Comparison of ENCODE assay signal across 16 cellular contexts in genomic region chr17:35977509-35977908, GRCh38. TPM values are rescaled to one million over a fixed set of nuclear protein-coding genes. Genes with fewer than 3 reads are reported as not detected.
DNase-seq lines count a peak whose midpoint lies in the region; ATAC-seq and TF ChIP-seq lines count a peak whose summit lies in the region.
"Had no signal": no experiment of that assay in that cellular context is flagged by ENCODE, and none has a peak within 500 bp of the region (broad histone marks: within the 10 kb centered on the region; RNA-seq: fewer than 3 reads in every experiment).

No MANE protein-coding gene starts in this region.

- CTCF ChIA-PET in GM10248 (lab: Yijun Ruan, JAX): interaction anchor here (1.2 to 19.4 kb wide), 9 partner anchors 8 to 171 kb away, joined by 3 to 420 read pairs (median 5); partner anchors contain the start of genes CCL14 and CCL15
- CTCF ChIA-PET in PC-9 (lab: Charles Lee): no interaction called here

- peak overlapping the region in 1 of 5 donors; percentile 21 for H3K4me3 Mint-ChIP-seq in immature natural killer cell
- no peak overlapping the region for H3K4me3 Mint-ChIP-seq in stimulated activated memory B cell treated with anti-CD40 and anti-IgM and Interleukin-4, amounts not matched to agents 10 μg/mL and 1 μg/mL and 100 μg/mL, for 72 hours
- H3K4me3 Mint-ChIP-seq: CD4-positive, alpha-beta T cell had no signal

- TF ChIP-seq CTCF in GM10248 (IDR thresholded peaks at IDR 0.05; ENCODE audit: control extremely low read depth, extremely low read depth, low read depth, missing control alignments): no peak
- no peak for TF ChIP-seq CTCF in OCI-LY3 (IDR thresholded peaks at IDR 0.05; ENCODE audit: low read depth, low read length)
- no peak for TF ChIP-seq CTCF in GM13977 (IDR thresholded peaks at IDR 0.05; ENCODE audit: extremely low read depth, insufficient read depth, missing control alignments)
- no peak for TF ChIP-seq CTCF in PC-9 (conservative IDR thresholded peaks at IDR 0.05)

- intact Hi-C loops in PC-9 (cut with micrococcal nuclease; ENCODE audit: unreplicated experiment): no loop called here

- peak; percentile 83 for ATAC-seq in stimulated activated memory B cell treated with anti-CD40 and anti-IgM and Interleukin-4, amounts not matched to agents 10 μg/mL and 1 μg/mL and 100 μg/mL, for 72 hours
- no peak for ATAC-seq in HG03565 (IDR thresholded peaks at IDR 0.05; ENCODE audit: unreplicated experiment)

- H3K4me2 ChIP-seq in OCI-LY3 (ENCODE audit: low read length) (peak overlapping the region; percentile 73), PC-9 (no peak overlapping the region)
- H3K4me2 ChIP-seq: BLaER1 treated with 17β-estradiol and CSF1 and Interleukin-3, amounts not matched to agents 10 nM and 100 nM had no signal

- 0 out of 2 replicates have a peak overlapping the region, but pooled peaks have one; percentile 53 for H2AFZ ChIP-seq in OCI-LY3 (ENCODE audit: low read depth, low read length)
- H2AFZ ChIP-seq in PC-9: no peak overlapping the region

- peak overlapping the region in 5 of 6 donors; percentile 10 to 82 (median 49) for H3K27ac Mint-ChIP-seq in immature natural killer cell
- peak overlapping the region; percentile 38 for H3K27ac Mint-ChIP-seq in stimulated activated memory B cell treated with anti-CD40 and anti-IgM and Interleukin-4, amounts not matched to agents 10 μg/mL and 1 μg/mL and 100 μg/mL, for 72 hours
- H3K27ac Mint-ChIP-seq: CD4-positive, alpha-beta T cell had no signal

- peaks cover 0 to 4% (median 0%) of the 10 kb centered on the region in 3 donors for H3K27me3 Mint-ChIP-seq in immature natural killer cell (ENCODE audit: low read depth in 3 of 3)
- peaks cover 26% of the 10 kb centered on the region for H3K27me3 Mint-ChIP-seq in stimulated activated memory B cell treated with anti-CD40 and anti-IgM and Interleukin-4, amounts not matched to agents 10 μg/mL and 1 μg/mL and 100 μg/mL, for 72 hours

- H3K9me3 ChIP-seq in OCI-LY3 (ENCODE audit: insufficient read depth, low read length) (no peaks in the 10 kb centered on the region), PC-9 (ENCODE audit: insufficient read depth, low read depth) (no peaks in the 10 kb centered on the region)
- H3K9me3 ChIP-seq: BLaER1 treated with 17β-estradiol and CSF1 and Interleukin-3, amounts not matched to agents 10 nM and 100 nM; HAP-1 had no signal

- H3K27me3 ChIP-seq in OCI-LY3 (ENCODE audit: low read depth, low read length) (peaks cover 44% of the 10 kb centered on the region), PC-9 (ENCODE audit: insufficient read depth, low read depth) (peaks cover 69% of the 10 kb centered on the region)
- H3K27me3 ChIP-seq: BLaER1 treated with 17β-estradiol and CSF1 and Interleukin-3, amounts not matched to agents 10 nM and 100 nM had no signal

- DNase-seq in GM10248 (ENCODE audit: extremely low spot score): peak; percentile 35
- DNase-seq in immature natural killer cell: no peak
- no peak for DNase-seq in GM13977 (ENCODE audit: low spot score)
- DNase-seq in PC-9: no peak
- DNase-seq: ACHN; CD4-positive, alpha-beta T cell; DMS153; EL had no signal

- in situ Hi-C loops in GM13977 (cut with MboI; ENCODE audit: low pct_unique_long_range_greater_than_20kb, low sequenced_read_pairs, unreplicated experiment): loop anchor here (10.0 kb wide), 1 partner anchor 167 kb away; no protein-coding TSS in a partner anchor

- peaks cover 0 to 19% (median 14%) of the 10 kb centered on the region in 3 donors for H3K36me3 Mint-ChIP-seq in immature natural killer cell
- no peaks in the 10 kb centered on the region for H3K36me3 Mint-ChIP-seq in stimulated activated memory B cell treated with anti-CD40 and anti-IgM and Interleukin-4, amounts not matched to agents 10 μg/mL and 1 μg/mL and 100 μg/mL, for 72 hours

- H3K79me2 ChIP-seq in OCI-LY3 (ENCODE audit: low read length): no peaks in the 10 kb centered on the region
- no peaks in the 10 kb centered on the region for H3K79me2 ChIP-seq in PC-9 (ENCODE audit: low read depth)

- H3K9ac ChIP-seq in OCI-LY3 (ENCODE audit: low read length): 0 out of 2 replicates have a peak overlapping the region, but pooled peaks have one; percentile 2
- H3K9ac ChIP-seq: BLaER1 treated with 17β-estradiol and CSF1 and Interleukin-3, amounts not matched to agents 10 nM and 100 nM had no signal

- no peaks in the 10 kb centered on the region for H3F3A ChIP-seq in PC-9 (ENCODE audit: insufficient read depth, low read depth)

- H3K4me1 ChIP-seq in OCI-LY3 (ENCODE audit: low read length): peaks cover 24% of the 10 kb centered on the region
- no peaks in the 10 kb centered on the region for H3K4me1 ChIP-seq in PC-9 (replicated peaks; ENCODE audit: insufficient read depth)
- H3K4me1 ChIP-seq: HAP-1 had no signal

- no peaks in the 10 kb centered on the region for H3K36me3 ChIP-seq in OCI-LY3 (replicated peaks; ENCODE audit: low read depth, low read length)
- H3K36me3 ChIP-seq in PC-9 (ENCODE audit: low read depth): no peaks in the 10 kb centered on the region
- H3K36me3 ChIP-seq: BLaER1 treated with 17β-estradiol and CSF1 and Interleukin-3, amounts not matched to agents 10 nM and 100 nM; HAP-1 had no signal

- H3K4me1 Mint-ChIP-seq in immature natural killer cell: peaks cover 39 to 41% of the 10 kb centered on the region in 2 donors
- H3K4me1 Mint-ChIP-seq in stimulated activated memory B cell treated with anti-CD40 and anti-IgM and Interleukin-4, amounts not matched to agents 10 μg/mL and 1 μg/mL and 100 μg/mL, for 72 hours: peaks cover 22% of the 10 kb centered on the region

- H3K4me3 ChIP-seq in OCI-LY3 (ENCODE audit: low read length) (peak overlapping the region; percentile 48), PC-9 (no peak overlapping the region)
- H3K4me3 ChIP-seq: BLaER1 treated with 17β-estradiol and CSF1 and Interleukin-3, amounts not matched to agents 10 nM and 100 nM; HAP-1 had no signal

- H3K9me3 Mint-ChIP-seq in immature natural killer cell: peaks cover 0 to 1% (median 0%) of the 10 kb centered on the region in 6 donors
- no peaks in the 10 kb centered on the region for H3K9me3 Mint-ChIP-seq in stimulated activated memory B cell treated with anti-CD40 and anti-IgM and Interleukin-4, amounts not matched to agents 10 μg/mL and 1 μg/mL and 100 μg/mL, for 72 hours
- H3K9me3 Mint-ChIP-seq: CD4-positive, alpha-beta T cell had no signal

- H3K27ac ChIP-seq in OCI-LY3 (ENCODE audit: low read length): no peak overlapping the region; the same call in 1 of the 2 replicates
- no peak overlapping the region for H3K27ac ChIP-seq in PC-9
- H3K27ac ChIP-seq: BLaER1 treated with 17β-estradiol and CSF1 and Interleukin-3, amounts not matched to agents 10 nM and 100 nM; HL-60 had no signal

- POLR2A ChIA-PET in GM10248 (lab: Yijun Ruan, JAX): no interaction called here
- POLR2A ChIA-PET in PC-9 (lab: Charles Lee; ENCODE audit: unreplicated experiment): no interaction called here

- H4K20me1 ChIP-seq in OCI-LY3 (ENCODE audit: insufficient read depth, low read length) (no peaks in the 10 kb centered on the region), PC-9 (ENCODE audit: insufficient read depth) (no peaks in the 10 kb centered on the region)
- H4K20me1 ChIP-seq: BLaER1 treated with 17β-estradiol and CSF1 and Interleukin-3, amounts not matched to agents 10 nM and 100 nM had no signal

- BruUV-seq in PC-9 (replicated peaks; lab: Mats Ljungman, UMichigan): no TSS peak

- H3K9me2 ChIP-seq in PC-9 (ENCODE audit: insufficient read depth): no peaks in the 10 kb centered on the region

RNA-seq across cellular contexts. Expression of gene CCL16, which starts 3.8 kb away (rescaled TPM):
- polyA plus RNA-seq in immature natural killer cell: not detected
- not detected in 2 replicates for total RNA-seq in PC-9 (2021)
- total RNA-seq: A172; CD4-positive, alpha-beta T cell; H1 had no signal
- polyA plus RNA-seq: H1 had no signal

RNA-seq across cellular contexts. Expression of gene CCL14, which starts 9.0 kb away (rescaled TPM):
- not detected for polyA plus RNA-seq in immature natural killer cell
- not detected in 2 replicates for total RNA-seq in PC-9 (2021)
- total RNA-seq: A172; CD4-positive, alpha-beta T cell; H1 had no signal
- polyA plus RNA-seq: H1 had no signal

RNA-seq across cellular contexts. Expression of gene CCL15, which starts 23.8 kb away (rescaled TPM):
- polyA plus RNA-seq in immature natural killer cell: not detected
- not detected in 2 replicates for total RNA-seq in PC-9 (2021)
- total RNA-seq: A172; CD4-positive, alpha-beta T cell; H1 had no signal
- polyA plus RNA-seq: H1 had no signal

RNA-seq across cellular contexts. Expression of gene LYZL6, which starts 34.0 kb away (rescaled TPM):
- polyA plus RNA-seq in immature natural killer cell: not detected
- total RNA-seq in PC-9 (2021): not detected in 2 replicates
- total RNA-seq: A172; CD4-positive, alpha-beta T cell; H1 had no signal
- polyA plus RNA-seq: H1 had no signal

RNA-seq across cellular contexts. Expression of gene CCL23, which starts 40.3 kb away (rescaled TPM):
- polyA plus RNA-seq in immature natural killer cell: 1 to 10 TPM in 2 of 3 donors, under 1 TPM in 1; 0.60 to 2.6 (median 2.1) TPM
- not detected in 2 replicates for total RNA-seq in PC-9 (2021)
- total RNA-seq: A172; CD4-positive, alpha-beta T cell; H1 had no signal
- polyA plus RNA-seq: H1 had no signal
